ENCODE assay signal across 8 cellular contexts in genomic region chr1:173715538-173715844, GRCh38. TPM values are rescaled to one million over a fixed set of nuclear protein-coding genes. Genes with fewer than 3 reads are reported as not detected.
A peak's percentile ranks its signal among the peaks of the same experiment; 100 is the strongest.
DNase-seq lines count a peak whose midpoint lies in the region; ATAC-seq and TF ChIP-seq lines count a peak whose summit lies in the region.

No MANE protein-coding gene starts in this region.

- H3K27ac ChIP-seq in GM23338 (ENCODE audit: low read depth), result no peak overlapping the region; the same call in 1 of the 2 replicates
- H3K27ac ChIP-seq in SK-N-MC, result no peak overlapping the region

- H3F3A ChIP-seq in GM23338 (replicated peaks; ENCODE audit: low read depth), result peaks cover 5% of the 10 kb centered on the region

- ATAC-seq in GM23338 (no peak), GM21515 (IDR thresholded peaks at IDR 0.05; ENCODE audit: unreplicated experiment) (no peak)

- no peaks in the 10 kb centered on the region for H4K20me1 ChIP-seq in GM23338 (replicated peaks; ENCODE audit: insufficient read depth)

- no peaks in the 10 kb centered on the region for H3K9me3 ChIP-seq in SK-N-MC (ENCODE audit: low read depth, low read length)

- peak overlapping the region; percentile 96 for H3K4me3 Mint-ChIP-seq in GM23338

- peaks cover 11% of the 10 kb centered on the region for H3K9me2 ChIP-seq in GM23338 (ENCODE audit: insufficient read depth)

- H3K36me3 Mint-ChIP-seq in GM23338 (ENCODE audit: low read depth), result no peaks in the 10 kb centered on the region; the same call in 2 of the 3 replicates

- peaks cover 4% of the 10 kb centered on the region for H3K27me3 Mint-ChIP-seq in GM23338 (ENCODE audit: insufficient read depth, low read depth, poor library complexity)

- H3K9ac ChIP-seq in SK-N-MC (ENCODE audit: insufficient read length), result peak overlapping the region; percentile 79

- peaks cover 9% of the 10 kb centered on the region for H3K4me1 ChIP-seq in GM23338 (ENCODE audit: insufficient read depth)

- peaks cover 11% of the 10 kb centered on the region; the same call in 2 of the 3 replicates for H3K4me1 Mint-ChIP-seq in GM23338

- H3K36me3 ChIP-seq in GM23338 (ENCODE audit: insufficient read depth) (no peaks in the 10 kb centered on the region), SK-N-MC (ENCODE audit: insufficient read depth, low read length) (no peaks in the 10 kb centered on the region)

- DNase-seq in GM23338 (ENCODE audit: low spot score) (no peak), SK-N-MC (ENCODE audit: low read depth, low spot score) (no peak), fibroblast of the conjunctiva (ENCODE audit: low read depth) (peak; percentile 1), skeletal muscle cell (ENCODE audit: low read depth) (no peak), GM19238 (ENCODE audit: insufficient read length, low spot score) (no peak), cortex of kidney (lab: John Stamatoyannopoulos, UW) (no peak)
- DNase-seq in stimulated activated naive CD4-positive, alpha-beta T cell treated with Interleukin-2 at 50 U/mL for 16 hours (lab: John Stamatoyannopoulos, UW), result no peak

- no peaks in the 10 kb centered on the region; the same call in 2 of the 3 replicates for H3K9me3 Mint-ChIP-seq in GM23338

- peak overlapping the region; percentile 90 for H3K4me3 ChIP-seq in GM23338
- H3K4me3 ChIP-seq in SK-N-MC, result peak overlapping the region; percentile 88
- peak overlapping the region; percentile 90 for H3K4me3 ChIP-seq in skeletal muscle cell (ENCODE audit: low read depth, low read length)

- peak overlapping the region; percentile 98 for H2AFZ ChIP-seq in GM23338

- no peak for TF ChIP-seq CTCF in GM23338 (conservative IDR thresholded peaks at IDR 0.05; ENCODE audit: low read depth in 2 of 2)

- no peak overlapping the region for H3K27ac Mint-ChIP-seq in GM23338

- peaks cover 22% of the 10 kb centered on the region; the same call in 1 of the 2 replicates for H3K27me3 ChIP-seq in GM23338 (ENCODE audit: insufficient read depth)

- peak overlapping the region; percentile 95 for H3K4me2 ChIP-seq in GM23338

- H3K79me2 ChIP-seq in GM23338 (replicated peaks; ENCODE audit: insufficient read depth), result peaks cover 27% of the 10 kb centered on the region

TF ChIP-seq in GM23338, 12 proteins besides CTCF, POLR2A, EP300 and RAD21:
- TF ChIP-seq JUNB (IDR thresholded peaks at IDR 0.05; ENCODE audit: unreplicated experiment), result no peak
- TF ChIP-seq ZNF331 (CRISPR knock-in tag; IDR thresholded peaks at IDR 0.05; ENCODE audit: low read depth), result no peak
TF ChIP-seq in GM23338: peak in this region for 0.

RNA-seq across cellular contexts. Expression of gene KLHL20, which starts 0.7 kb away (rescaled TPM):
- total RNA-seq in GM23338 (2014; rRNA removed; shearing (Covaris generic)), result 7.9 and 14.5 TPM in 2 replicates
- 11.8 and 12.3 TPM in 2 replicates for polyA plus RNA-seq in GM23338 (2016; fragmentation: Nextera tagmentation; extraction: Ambion mirVana)

RNA-seq across cellular contexts. Expression of gene ANKRD45, which starts 45.8 kb away (rescaled TPM):
- total RNA-seq in GM23338 (2014; rRNA removed; shearing (Covaris generic)), result 1.5 and 2.0 TPM in 2 replicates
- polyA plus RNA-seq in GM23338 (2016; fragmentation: Nextera tagmentation; extraction: Ambion mirVana), result 1.0 and 2.3 TPM in 2 replicates
